In genomic region chr2:57733959-57734358, GRCh38 we compare ENCODE assay signal across 20 cellular contexts.
A peak's percentile ranks its signal among the peaks of the same experiment; 100 is the strongest.
DNase-seq lines count a peak whose midpoint lies in the region; ATAC-seq, FAIRE-seq and TF ChIP-seq lines count a peak whose summit lies in the region.
"Had no signal": no experiment of that assay in that cellular context is flagged by ENCODE, and none has a peak within 500 bp of the region (broad histone marks: within the 10 kb centered on the region; RNA-seq: fewer than 3 reads in every experiment).

No MANE protein-coding gene starts in this region.

- BruUV-seq in PC-3 (replicated peaks; lab: Mats Ljungman, UMichigan) = no TSS peak
- no TSS peak for BruUV-seq in K562 (replicated peaks; lab: Mats Ljungman, UMichigan)
- BruUV-seq in OCI-LY7 (replicated peaks; lab: Mats Ljungman, UMichigan) = no TSS peak

- no peak for TF ChIP-seq EP300 in K562 (IDR thresholded peaks at IDR 0.05; ENCODE audit: low read length)

- H3K27ac ChIP-seq in PC-3 (ENCODE audit: low read length) (no peak overlapping the region), K562 (ENCODE audit: extremely low read depth, low read depth, low read length) (no peak overlapping the region), OCI-LY7 (ENCODE audit: low read depth, low read length, poor library complexity, severe bottlenecking) (no peak overlapping the region)

- no peaks in the 10 kb centered on the region for H3K4me1 ChIP-seq in PC-3 (ENCODE audit: insufficient read depth, low read length)
- H3K4me1 ChIP-seq in K562 (replicated peaks in 1 of 2; ENCODE audit: control insufficient read depth in 2 of 2, insufficient read depth in 2 of 2, low read length in 2 of 2) = no peaks in the 10 kb centered on the region
- H3K4me1 ChIP-seq in OCI-LY7 (ENCODE audit: insufficient read depth, low read length, poor library complexity, severe bottlenecking) = no peaks in the 10 kb centered on the region

- H3K9me2 ChIP-seq in PC-3 (replicated peaks; ENCODE audit: low read length) = no peaks in the 10 kb centered on the region
- H3K9me2 ChIP-seq in OCI-LY7 (ENCODE audit: insufficient read depth, low read length) = no peaks in the 10 kb centered on the region

- H3K36me3 ChIP-seq in PC-3 (ENCODE audit: low read depth, low read length) (no peaks in the 10 kb centered on the region), K562 (ENCODE audit: control insufficient read depth, insufficient read depth, low read length) (no peaks in the 10 kb centered on the region), OCI-LY7 (ENCODE audit: insufficient read depth, low read length) (no peaks in the 10 kb centered on the region)

- H3K4me3 ChIP-seq in PC-3 (ENCODE audit: low read length) (no peak overlapping the region), K562 (no peak overlapping the region), OCI-LY7 (ENCODE audit: low read depth, low read length, poor library complexity, severe bottlenecking) (no peak overlapping the region)

- H3K27me3 ChIP-seq in PC-3 (ENCODE audit: low read length) (no peaks in the 10 kb centered on the region), K562 (ENCODE audit: control insufficient read depth in 2 of 2, insufficient read depth in 2 of 2, low read length in 2 of 2) (no peaks in the 10 kb centered on the region)

- TF ChIP-seq RAD21 in K562 (CRISPR knock-in tag; conservative IDR thresholded peaks at IDR 0.05 in 1 of 2, IDR thresholded peaks at IDR 0.05 in 1 of 2) = no peak

- H3K4me2 ChIP-seq in PC-3 (ENCODE audit: low read length) (no peak overlapping the region), K562 (ENCODE audit: insufficient read depth, low read length) (no peak overlapping the region), OCI-LY7 (ENCODE audit: low read length) (no peak overlapping the region)

- no peaks in the 10 kb centered on the region for H3K9me1 ChIP-seq in K562 (ENCODE audit: control insufficient read depth, insufficient read depth, low read length)

- no peak overlapping the region for H2AFZ ChIP-seq in PC-3 (ENCODE audit: low read length)
- no peak overlapping the region for H2AFZ ChIP-seq in K562 (ENCODE audit: low read depth, low read length)
- no peak overlapping the region for H2AFZ ChIP-seq in OCI-LY7 (ENCODE audit: low read length)

- TF ChIP-seq POLR2A in K562 (conservative IDR thresholded peaks at IDR 0.05) = no peak

- no peaks in the 10 kb centered on the region for H4K20me1 ChIP-seq in PC-3 (ENCODE audit: low read length)
- no peaks in the 10 kb centered on the region for H4K20me1 ChIP-seq in K562 (replicated peaks; ENCODE audit: control insufficient read depth, insufficient read depth, low read length)
- H4K20me1 ChIP-seq in OCI-LY7 (ENCODE audit: insufficient read depth, low read length) = no peaks in the 10 kb centered on the region

- CTCF ChIA-PET in PC-3 (lab: Charles Lee) (no interaction called here), K562 (lab: Yijun Ruan, JAX; ENCODE audit: low intra/inter-chr PET ratio) (no interaction called here), OCI-LY7 (lab: Charles Lee; ENCODE audit: unreplicated experiment) (no interaction called here)

- no peaks in the 10 kb centered on the region for H3K79me2 ChIP-seq in PC-3 (ENCODE audit: low read length)
- H3K79me2 ChIP-seq in K562 (ENCODE audit: control insufficient read depth, insufficient read depth, low read length) = no peaks in the 10 kb centered on the region
- no peaks in the 10 kb centered on the region for H3K79me2 ChIP-seq in OCI-LY7 (ENCODE audit: insufficient read depth, low read depth, low read length)

- FAIRE-seq in K562 (lab: Jason Lieb, UNC) = no peak
- FAIRE-seq: GM12891, GM18507 had no signal

- intact Hi-C loops in PC-3 (cut with micrococcal nuclease) (no loop called here), K562 (cut with micrococcal nuclease) (no loop called here), OCI-LY7 (cut with micrococcal nuclease; ENCODE audit: unreplicated experiment) (no loop called here)

- H3K9ac ChIP-seq in PC-3 (ENCODE audit: low read length) (no peak overlapping the region), K562 (ENCODE audit: insufficient read depth in 1 of 2, low read depth in 2 of 2, low read length in 2 of 2) (no peak overlapping the region)

- in situ Hi-C loops in K562 (cut with MboI) = no loop called here

- no peaks in the 10 kb centered on the region for H3K9me3 ChIP-seq in PC-3 (ENCODE audit: low read length)
- no peaks in the 10 kb centered on the region for H3K9me3 ChIP-seq in K562 (replicated peaks; ENCODE audit: control insufficient read depth, insufficient read depth, low read depth, low read length)
- no peaks in the 10 kb centered on the region for H3K9me3 ChIP-seq in OCI-LY7 (ENCODE audit: low read length)

- POLR2A ChIA-PET in PC-3 (lab: Charles Lee; ENCODE audit: unreplicated experiment) = no interaction called here
- POLR2A ChIA-PET in K562 (lab: Yijun Ruan, JAX) = no interaction called here
- POLR2A ChIA-PET in OCI-LY7 (lab: Charles Lee) = no interaction called here

- peak; percentile 16 for DNase-seq in M059J (ENCODE audit: low read depth)
- DNase-seq in PC-3 = peak; percentile 29
- peak in 1 of 4 experiments; percentile 2 for DNase-seq in K562 (ENCODE audit: extremely low read depth in 1 of 4, low spot score in 3 of 4)
- DNase-seq in OCI-LY7 (ENCODE audit: low spot score) = no peak
- DNase-seq in NCI-H2029 treated with DMSO at 0.1 percent for 48 hours (lab: John Stamatoyannopoulos, UW) = no peak
- DNase-seq: 8988T; C1 segment of cervical spinal cord; Calu3; CD4-positive, alpha-beta memory T cell; COR-L47; DMS53; DMS79 treated with DMSO at 0.1 percent for 48 hours; GF-D8; GOT3; H7; HCEC 1CT had no signal

- ATAC-seq in PC-3 = no peak
- ATAC-seq in K562 = no peak; the same call in 2 of the 3 replicates
- ATAC-seq in HG02678 (IDR thresholded peaks at IDR 0.05; ENCODE audit: unreplicated experiment) = no peak
- ATAC-seq in GM18511 (IDR thresholded peaks at IDR 0.05; ENCODE audit: unreplicated experiment) = no peak

- H3F3A ChIP-seq in PC-3 (ENCODE audit: low read length, unreplicated experiment) = no peaks in the 10 kb centered on the region

- TF ChIP-seq CTCF in PC-3 (conservative IDR thresholded peaks at IDR 0.05; ENCODE audit: low read depth, low read length) = no peak
- TF ChIP-seq CTCF in K562 (IDR thresholded peaks at IDR 0.05 in 2 of 3, conservative IDR thresholded peaks at IDR 0.05 in 1 of 3; ENCODE audit: insufficient read depth in 2 of 3, low read depth in 1 of 3, low read length in 3 of 3) = no peak
- no peak for TF ChIP-seq CTCF in OCI-LY7 (conservative IDR thresholded peaks at IDR 0.05; ENCODE audit: low read length)

TF ChIP-seq in K562, 482 proteins besides CTCF, POLR2A, EP300 and RAD21:
- peak; percentile 72; the same call in 1 of the 2 replicates for TF ChIP-seq EHMT2 (IDR thresholded peaks at IDR 0.05)
- no peak for TF ChIP-seq PBX2 (CRISPR knock-in tag; IDR thresholded peaks at IDR 0.05; ENCODE audit: low read depth)
- peak; percentile 73 for TF ChIP-seq PBX2 (tag; conservative IDR thresholded peaks at IDR 0.05; ENCODE audit: low read depth)
- no peak for TF ChIP-seq CBFB (CRISPR knock-in tag; IDR thresholded peaks at IDR 0.05)
- TF ChIP-seq CREB3L1 (IDR thresholded peaks at IDR 0.05; ENCODE audit: borderline replicate concordance, low read depth) = no peak
- TF ChIP-seq KHSRP (IDR thresholded peaks at IDR 0.05) = no peak
- 0 out of 2 replicates have a peak, but pooled peaks have one; percentile 19 for TF ChIP-seq FOXJ2 (tag; IDR thresholded peaks at IDR 0.05)
- peak; percentile 93 for TF ChIP-seq MEIS2 (IDR thresholded peaks at IDR 0.05; ENCODE audit: partially characterized antibody)
- peak; percentile 73 for TF ChIP-seq PKNOX1 (IDR thresholded peaks at IDR 0.05)
- TF ChIP-seq FOSL1 (tag; conservative IDR thresholded peaks at IDR 0.05) = peak; percentile 75
- TF ChIP-seq MBD2 (IDR thresholded peaks at IDR 0.05; ENCODE audit: borderline replicate concordance, low read depth) = no peak
- TF ChIP-seq ZFPM2 (CRISPR knock-in tag; IDR thresholded peaks at IDR 0.05) = no peak
TF ChIP-seq in K562: peak in this region for 6.

Comparison
In these comparisons a context has a peak if more than half of its experiments do, and no peak if none do; other contexts are left out.
1. DNase-seq: peak in M059J (single experiment) and PC-3 (single experiment); none in OCI-LY7 (single experiment) and NCI-H2029 treated with DMSO at 0.1 percent for 48 hours (single experiment).